ENCODE assay signal across 7 cellular contexts in genomic region chr3:4850211-4850927, GRCh38.
A peak's percentile ranks its signal among the peaks of the same experiment; 100 is the strongest.
DNase-seq lines count a peak whose midpoint lies in the region; ATAC-seq and TF ChIP-seq lines count a peak whose summit lies in the region.

No MANE protein-coding gene starts in this region.

- H3K4me3 ChIP-seq in endodermal cell (ENCODE audit: low read length), result no peak overlapping the region

- H3K27ac Mint-ChIP-seq in stimulated activated memory B cell treated with anti-CD40 and anti-IgM and Interleukin-4, amounts not matched to agents 10 μg/mL and 1 μg/mL and 100 μg/mL, for 72 hours, result peak overlapping the region; percentile 91
- no peak overlapping the region for H3K27ac Mint-ChIP-seq in CD14-positive monocyte
- H3K27ac Mint-ChIP-seq in endodermal cell, result no peak overlapping the region

- H3K36me3 Mint-ChIP-seq in activated T-cell treated with anti-CD3 and anti-CD28 coated beads, Interleukin-2, amount 50 U/mL, for 4 hours (ENCODE audit: insufficient read depth), result peaks cover 12% of the 10 kb centered on the region
- H3K36me3 Mint-ChIP-seq in stimulated activated memory B cell treated with anti-CD40 and anti-IgM and Interleukin-4, amounts not matched to agents 10 μg/mL and 1 μg/mL and 100 μg/mL, for 72 hours, result peaks cover 16% of the 10 kb centered on the region
- H3K36me3 Mint-ChIP-seq in CD14-positive monocyte (peaks cover 20% of the 10 kb centered on the region in 2 donors), endodermal cell (ENCODE audit: low read depth) (no peaks in the 10 kb centered on the region)

- DNase-seq in activated T-cell treated with anti-CD3 and anti-CD28 coated beads, Interleukin-2, amount 50 U/mL, for 4 hours, result peak; percentile 31
- no peak for DNase-seq in NCI-H510A (lab: John Stamatoyannopoulos, UW)
- no peak for DNase-seq in CD14-positive monocyte (ENCODE audit: low spot score)
- no peak for DNase-seq in endodermal cell

- H3K4me1 ChIP-seq in endodermal cell (ENCODE audit: control insufficient read depth, insufficient read depth, low read length), result no peaks in the 10 kb centered on the region

- H3K27me3 Mint-ChIP-seq in activated T-cell treated with anti-CD3 and anti-CD28 coated beads, Interleukin-2, amount 50 U/mL, for 4 hours (ENCODE audit: low read depth), result no peaks in the 10 kb centered on the region
- no peaks in the 10 kb centered on the region for H3K27me3 Mint-ChIP-seq in stimulated activated memory B cell treated with anti-CD40 and anti-IgM and Interleukin-4, amounts not matched to agents 10 μg/mL and 1 μg/mL and 100 μg/mL, for 72 hours
- H3K27me3 Mint-ChIP-seq in CD14-positive monocyte (ENCODE audit: low read depth in 3 of 3) (peaks cover 0 to 3% (median 1%) of the 10 kb centered on the region in 3 donors), endodermal cell (ENCODE audit: insufficient read depth) (no peaks in the 10 kb centered on the region)

- peaks cover 84% of the 10 kb centered on the region for H3K4me1 Mint-ChIP-seq in activated T-cell treated with anti-CD3 and anti-CD28 coated beads, Interleukin-2, amount 50 U/mL, for 4 hours (ENCODE audit: low read depth)
- peaks cover 61% of the 10 kb centered on the region for H3K4me1 Mint-ChIP-seq in stimulated activated memory B cell treated with anti-CD40 and anti-IgM and Interleukin-4, amounts not matched to agents 10 μg/mL and 1 μg/mL and 100 μg/mL, for 72 hours
- H3K4me1 Mint-ChIP-seq in CD14-positive monocyte (peaks cover 20% of the 10 kb centered on the region), endodermal cell (peaks cover 12% of the 10 kb centered on the region)

- no peaks in the 10 kb centered on the region for H3K36me3 ChIP-seq in endodermal cell (ENCODE audit: control insufficient read depth, insufficient read depth, low read length)

- intact Hi-C loops in CD14-positive monocyte (cut with micrococcal nuclease), result no loop called here

- no peaks in the 10 kb centered on the region for H3K9me3 Mint-ChIP-seq in activated T-cell treated with anti-CD3 and anti-CD28 coated beads, Interleukin-2, amount 50 U/mL, for 4 hours
- H3K9me3 Mint-ChIP-seq in stimulated activated memory B cell treated with anti-CD40 and anti-IgM and Interleukin-4, amounts not matched to agents 10 μg/mL and 1 μg/mL and 100 μg/mL, for 72 hours, result no peaks in the 10 kb centered on the region
- H3K9me3 Mint-ChIP-seq in CD14-positive monocyte (peaks cover 0 to 2% (median 0%) of the 10 kb centered on the region in 7 donors), endodermal cell (no peaks in the 10 kb centered on the region)

- H3K27me3 ChIP-seq in endodermal cell (ENCODE audit: control insufficient read depth, insufficient read depth, low read length, poor library complexity, severe bottlenecking), result no peaks in the 10 kb centered on the region

- peak overlapping the region; percentile 50 for H3K4me3 Mint-ChIP-seq in activated T-cell treated with anti-CD3 and anti-CD28 coated beads, Interleukin-2, amount 50 U/mL, for 4 hours
- peak overlapping the region; percentile 49 for H3K4me3 Mint-ChIP-seq in stimulated activated memory B cell treated with anti-CD40 and anti-IgM and Interleukin-4, amounts not matched to agents 10 μg/mL and 1 μg/mL and 100 μg/mL, for 72 hours
- H3K4me3 Mint-ChIP-seq in CD14-positive monocyte, result no peak overlapping the region
- no peak overlapping the region for H3K4me3 Mint-ChIP-seq in endodermal cell

- no peak overlapping the region for H3K27ac ChIP-seq in endodermal cell (ENCODE audit: low read depth, low read length)

- H3K9ac ChIP-seq in endodermal cell (ENCODE audit: extremely low read depth, low read length, poor library complexity, severe bottlenecking), result no peak overlapping the region

- no peak for TF ChIP-seq CTCF in CD14-positive monocyte (IDR thresholded peaks at IDR 0.05)
- no peak for TF ChIP-seq CTCF in endodermal cell (conservative IDR thresholded peaks at IDR 0.05)

- 86 to 91% methylated on average over 2 to 5 of the region's 5 CpGs for WGBS in endodermal cell (ENCODE audit: insufficient coverage in 1 of 2, insufficient read length in 1 of 2), 2 experiments

- ATAC-seq in GM19455 (IDR thresholded peaks at IDR 0.05; ENCODE audit: unreplicated experiment) (peak; percentile 49), HG03095 (IDR thresholded peaks at IDR 0.05; ENCODE audit: unreplicated experiment) (peak; percentile 42)
- ATAC-seq in activated T-cell treated with anti-CD3 and anti-CD28 coated beads, Interleukin-2, amount 50 U/mL, for 4 hours, result peak; percentile 55 to 58
- peak; percentile 76 for ATAC-seq in stimulated activated memory B cell treated with anti-CD40 and anti-IgM and Interleukin-4, amounts not matched to agents 10 μg/mL and 1 μg/mL and 100 μg/mL, for 72 hours

- no peaks in the 10 kb centered on the region for H3K9me3 ChIP-seq in endodermal cell (ENCODE audit: control insufficient read depth, low read length)

Comparison
In these comparisons a context has a peak if more than half of its experiments do, and no peak if none do; other contexts are left out.
1. H3K4me3 Mint-ChIP-seq: peak in activated T-cell treated with anti-CD3 and anti-CD28 coated beads, Interleukin-2, amount 50 U/mL, for 4 hours (single experiment) and stimulated activated memory B cell treated with anti-CD40 and anti-IgM and Interleukin-4, amounts not matched to agents 10 μg/mL and 1 μg/mL and 100 μg/mL, for 72 hours (single experiment); none in CD14-positive monocyte (0 of 2) and endodermal cell (single experiment).
2. Peak in every context shown above with its lines, with median percentiles within 50 percentile points of each other: ATAC-seq.